Comparison of ENCODE assay signal across 1 cellular context in genomic region chr9:122264360-122265264, GRCh38.
TF ChIP-seq lines count a peak whose summit lies in the region.

MRRF (plus strand) TSS chr9:122264882; CDS start chr9:122270892, 6,010 bp downstream.
A gene with protein sequence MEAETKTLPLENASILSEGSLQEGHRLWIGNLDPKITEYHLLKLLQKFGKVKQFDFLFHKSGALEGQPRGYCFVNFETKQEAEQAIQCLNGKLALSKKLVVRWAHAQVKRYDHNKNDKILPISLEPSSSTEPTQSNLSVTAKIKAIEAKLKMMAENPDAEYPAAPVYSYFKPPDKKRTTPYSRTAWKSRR (minus strand): TSS chr9:122264840. CDS start chr9:122261492, 3,348 bp downstream.

TF ChIP-seq in K562, 482 proteins besides CTCF, POLR2A, EP300 and RAD21 (continued from another document and continues in another):
- TF ChIP-seq ILK (tag; IDR thresholded peaks at IDR 0.05; ENCODE audit: borderline replicate concordance, low read depth) (no peak), HEY1 (CRISPR knock-in tag; IDR thresholded peaks at IDR 0.05; ENCODE audit: borderline replicate concordance) (no peak), CSDE1 (IDR thresholded peaks at IDR 0.05) (peak in 1 of 2 experiments; percentile 94; a peak in 1 of 4 replicates), SPI1 (IDR thresholded peaks at IDR 0.05; ENCODE audit: borderline replicate concordance, low read depth, low read length) (0 out of 2 replicates have a peak, but pooled peaks have one; percentile 3), ELF2 (CRISPR knock-in tag; IDR thresholded peaks at IDR 0.05) (0 out of 2 replicates have a peak, but pooled peaks have one; percentile 55), POU5F1 (IDR thresholded peaks at IDR 0.05; ENCODE audit: borderline replicate concordance, low read depth, low read length, partially characterized antibody) (no peak), TFE3 (CRISPR knock-in tag; IDR thresholded peaks at IDR 0.05) (no peak), RBM22 (IDR thresholded peaks at IDR 0.05; ENCODE audit: low read depth, low read length, poor library complexity, severe bottlenecking) (no peak), SMARCA5 (IDR thresholded peaks at IDR 0.05) (no peak), DEAF1 (CRISPR knock-in tag; IDR thresholded peaks at IDR 0.05) (no peak), SMARCC2 (IDR thresholded peaks at IDR 0.05; ENCODE audit: low read depth) (no peak), ATF1 (CRISPR knock-in tag; IDR thresholded peaks at IDR 0.05) (peak; percentile 99), ATF1 (tag; IDR thresholded peaks at IDR 0.05) (peak; percentile 100), PTTG1 (tag; IDR thresholded peaks at IDR 0.05; ENCODE audit: low read depth) (no peak), LCOR (CRISPR knock-in tag; IDR thresholded peaks at IDR 0.05) (peak; percentile 87), ZNF274 (IDR thresholded peaks at IDR 0.05; ENCODE audit: borderline replicate concordance, low read depth, low read length) (no peak), CREM (IDR thresholded peaks at IDR 0.05; ENCODE audit: low read depth) (peak; percentile 100), VEZF1 (CRISPR knock-in tag; IDR thresholded peaks at IDR 0.05) (peak; percentile 43; the same call in 1 of the 2 replicates), ZNF398 (CRISPR knock-in tag; IDR thresholded peaks at IDR 0.05) (no peak), SRSF3 (IDR thresholded peaks at IDR 0.05; ENCODE audit: insufficient read depth, low read length) (no peak), ZSCAN29 (IDR thresholded peaks at IDR 0.05) (peak; percentile 91), RNF2 (IDR thresholded peaks at IDR 0.05) (peak; percentile 79; the same call in 1 of the 2 replicates), HDAC1 (IDR thresholded peaks at IDR 0.05) (peak in 1 of 2 experiments; percentile 93; a peak in 2 of 4 replicates), STAT5B (CRISPR knock-in tag; IDR thresholded peaks at IDR 0.05) (no peak), RREB1 (CRISPR knock-in tag; IDR thresholded peaks at IDR 0.05) (no peak), CLOCK (CRISPR knock-in tag; IDR thresholded peaks at IDR 0.05; ENCODE audit: borderline replicate concordance) (no peak), EGR1 (conservative IDR thresholded peaks at IDR 0.05) (peak; percentile 57), ERF (CRISPR knock-in tag; IDR thresholded peaks at IDR 0.05) (no peak)
- TF ChIP-seq, protein P1, sequence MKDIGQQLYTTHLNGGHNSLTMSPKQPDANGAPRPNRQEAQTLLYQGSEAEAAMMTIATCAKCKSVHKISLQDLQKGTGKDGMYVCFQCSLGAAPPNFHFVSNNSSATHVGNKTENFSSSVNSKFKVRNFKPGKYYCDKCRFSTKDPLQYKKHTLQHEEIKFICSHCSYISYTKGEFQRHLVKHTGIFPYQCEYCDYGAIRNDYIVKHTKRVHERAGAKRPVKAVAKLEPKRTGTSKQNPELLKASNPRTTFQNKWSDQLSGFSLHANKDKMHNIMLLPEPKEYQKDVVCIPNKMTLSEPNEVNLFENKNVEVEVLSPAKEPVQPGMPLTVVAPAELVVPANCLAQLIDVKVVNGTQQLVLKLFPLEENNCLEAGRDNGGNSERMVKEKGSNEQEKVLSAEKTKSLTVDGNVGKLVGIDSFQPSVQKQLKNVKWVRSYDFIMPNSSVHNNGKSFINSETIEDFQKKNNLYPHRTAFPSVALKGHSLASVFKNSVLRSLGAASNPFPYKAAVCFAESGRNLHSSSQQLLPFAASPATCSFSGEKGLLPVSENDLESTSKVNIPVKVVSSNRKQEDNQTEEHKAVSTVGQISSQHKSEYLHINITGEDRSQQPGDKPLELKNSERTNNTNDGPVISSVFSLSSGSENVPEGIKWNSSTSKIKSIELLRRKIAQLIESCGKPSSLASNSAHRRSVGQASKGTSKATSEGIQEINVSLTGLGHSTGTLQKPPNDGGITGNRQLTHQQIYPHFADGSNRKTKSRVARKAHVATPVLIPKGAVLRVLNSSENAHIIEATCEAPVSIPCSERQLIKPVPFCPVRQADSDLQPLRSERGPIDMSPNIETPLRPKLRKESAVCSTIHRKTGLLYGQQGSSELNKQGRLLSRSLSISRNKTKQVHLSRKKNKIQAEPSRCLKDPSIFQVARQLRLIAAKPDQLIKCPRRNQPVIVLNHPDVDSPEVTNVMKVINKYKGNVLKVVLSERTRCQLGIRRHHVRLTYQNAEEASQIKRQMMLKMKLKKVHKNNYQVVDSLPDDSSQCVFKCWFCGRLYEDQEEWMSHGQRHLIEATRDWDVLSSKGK (CRISPR knock-in tag; IDR thresholded peaks at IDR 0.05): no peak
- TF ChIP-seq, protein P2, sequence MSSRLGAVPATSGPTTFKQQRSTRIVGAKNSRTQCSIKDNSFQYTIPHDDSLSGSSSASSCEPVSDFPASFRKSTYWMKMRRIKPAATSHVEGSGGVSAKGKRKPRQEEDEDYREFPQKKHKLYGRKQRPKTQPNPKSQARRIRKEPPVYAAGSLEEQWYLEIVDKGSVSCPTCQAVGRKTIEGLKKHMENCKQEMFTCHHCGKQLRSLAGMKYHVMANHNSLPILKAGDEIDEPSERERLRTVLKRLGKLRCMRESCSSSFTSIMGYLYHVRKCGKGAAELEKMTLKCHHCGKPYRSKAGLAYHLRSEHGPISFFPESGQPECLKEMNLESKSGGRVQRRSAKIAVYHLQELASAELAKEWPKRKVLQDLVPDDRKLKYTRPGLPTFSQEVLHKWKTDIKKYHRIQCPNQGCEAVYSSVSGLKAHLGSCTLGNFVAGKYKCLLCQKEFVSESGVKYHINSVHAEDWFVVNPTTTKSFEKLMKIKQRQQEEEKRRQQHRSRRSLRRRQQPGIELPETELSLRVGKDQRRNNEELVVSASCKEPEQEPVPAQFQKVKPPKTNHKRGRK (tag; IDR thresholded peaks at IDR 0.05): no peak
